In genomic region chr19:29714953-29715694, GRCh38 we compare ENCODE assay signal across 8 cellular contexts. TPM values are rescaled to one million over a fixed set of nuclear protein-coding genes. Genes with fewer than 3 reads are reported as not detected.
DNase-seq lines count a peak whose midpoint lies in the region; ATAC-seq and TF ChIP-seq lines count a peak whose summit lies in the region.

TSS of gene C19orf12 (minus strand) at chr19:29715261. CDS start at chr19:29708413, 6,848 bp downstream.

- peak; percentile 59 for ATAC-seq in GM21515 (IDR thresholded peaks at IDR 0.05; ENCODE audit: unreplicated experiment)

- H3K4me1 ChIP-seq in right atrium auricular region (peaks cover 0 to 35% of the 10 kb centered on the region in 2 donors), prostate gland (replicated peaks) (peaks cover 5% of the 10 kb centered on the region)

- intact Hi-C loops in prostate gland (cut with DNase I) = loop anchor here (2.0 to 10.0 kb wide), 2 partner anchors 20 to 50 kb away; partner anchors contain the start of gene PLEKHF1

- TF ChIP-seq CTCF in right atrium auricular region (IDR thresholded peaks at IDR 0.05) (no peak), prostate gland (IDR thresholded peaks at IDR 0.05) (no peak)

- DNase-seq in EL (peak; percentile 41), HuH-7.5 (ENCODE audit: low spot score) (peak; percentile 50), T follicular helper cell (ENCODE audit: low read depth) (peak; percentile 28), amniotic epithelial cell (ENCODE audit: low read depth) (peak; percentile 30), right atrium auricular region (ENCODE audit: low spot score) (no peak), prostate gland (ENCODE audit: low spot score) (peak; percentile 22), amniotic stem cell (lab: John Stamatoyannopoulos, UW) (no peak)

- H3K4me3 ChIP-seq in right atrium auricular region (peak within 1 kb of the TSS; percentile 93 to 96), prostate gland (peak within 1 kb of the TSS; percentile 93 to 98)

- H3K27ac ChIP-seq in right atrium auricular region = peak within 1 kb of the TSS; percentile 96 to 99
- peak within 1 kb of the TSS; percentile 87 to 89 for H3K27ac ChIP-seq in prostate gland

- H3K9me3 ChIP-seq in right atrium auricular region (no peaks in the 10 kb centered on the region), prostate gland (no peaks in the 10 kb centered on the region)

- H3K36me3 ChIP-seq in right atrium auricular region (no peaks in the 10 kb centered on the region), prostate gland (no peaks in the 10 kb centered on the region)

- peak; percentile 68 for TF ChIP-seq POLR2A in prostate gland (IDR thresholded peaks at IDR 0.05)

- WGBS in prostate gland = 0% methylated on average over 23 of the region's 72 CpGs

- no peaks in the 10 kb centered on the region for H3K27me3 ChIP-seq in right atrium auricular region
- no peaks in the 10 kb centered on the region for H3K27me3 ChIP-seq in prostate gland (replicated peaks; ENCODE audit: insufficient read depth)

RNA-seq across cellular contexts. Expression of gene C19orf12, which starts in this region (rescaled TPM):
- total RNA-seq in right atrium auricular region = 10 to 100 TPM; 47.9 to 61.4 TPM
- total RNA-seq in prostate gland = 10 to 100 TPM; 27.9 to 42.4 TPM

Comparison
In these comparisons a context has a peak if more than half of its experiments do, and no peak if none do; other contexts are left out.
1. DNase-seq: peak in EL (single experiment), HuH-7.5 (single experiment), T follicular helper cell (single experiment), amniotic epithelial cell (single experiment) and prostate gland (single experiment); none in right atrium auricular region (single experiment) and amniotic stem cell (single experiment).